Comparison of ENCODE assay signal across 10 cellular contexts in genomic region chr20:8144282-8145245, GRCh38. TPM values are rescaled to one million over a fixed set of nuclear protein-coding genes. Genes with fewer than 3 reads are reported as not detected.
A peak's percentile ranks its signal among the peaks of the same experiment; 100 is the strongest.
DNase-seq lines count a peak whose midpoint lies in the region; ATAC-seq and TF ChIP-seq lines count a peak whose summit lies in the region.
"Had no signal": no experiment of that assay in that cellular context is flagged by ENCODE, and none has a peak within 500 bp of the region (broad histone marks: within the 10 kb centered on the region; RNA-seq: fewer than 3 reads in every experiment).

No MANE protein-coding gene starts in this region.

- peaks cover 68% of the 10 kb centered on the region for H3K4me1 ChIP-seq in Loucy (ENCODE audit: insufficient read depth, low read length, poor library complexity, severe bottlenecking)
- H3K4me1 ChIP-seq: SJCRH30 had no signal

- no peaks in the 10 kb centered on the region for H3K27me3 ChIP-seq in Loucy (ENCODE audit: insufficient read depth, low read length, poor library complexity, severe bottlenecking)
- H3K27me3 ChIP-seq: SJCRH30 had no signal

- H3K4me3 ChIP-seq in Loucy (ENCODE audit: low read length, poor library complexity, severe bottlenecking) (peak overlapping the region; percentile 41), cardiac fibroblast (replicated peaks in 1 of 2; ENCODE audit: low read depth in 2 of 2, low read length in 2 of 2) (no peak overlapping the region)
- H3K4me3 ChIP-seq: SJCRH30 had no signal

- H2AFZ ChIP-seq in Loucy (ENCODE audit: low read length) = no peak overlapping the region

- H3K9ac ChIP-seq in Loucy (ENCODE audit: low read depth, low read length, poor library complexity, severe bottlenecking) = peak overlapping the region; percentile 54

- H3K4me1 Mint-ChIP-seq in T-helper 2 cell treated with Interferon-gamma antibody and Interleukin-4, amounts not matched to agents 5 μg/mL and 100 μg/mL, for 36 hours (ENCODE audit: low read depth) = peaks cover 5% of the 10 kb centered on the region

- 0 out of 2 replicates have a peak, but pooled peaks cover 6% of the 10 kb centered on the region for H3F3A ChIP-seq in Loucy (ENCODE audit: low read depth)

- ATAC-seq in HG03521 (IDR thresholded peaks at IDR 0.05; ENCODE audit: unreplicated experiment) = no peak

- no peaks in the 10 kb centered on the region for H3K9me2 ChIP-seq in Loucy (replicated peaks; ENCODE audit: low read depth, low read length)

- H3K9me3 Mint-ChIP-seq in T-helper 2 cell treated with Interferon-gamma antibody and Interleukin-4, amounts not matched to agents 5 μg/mL and 100 μg/mL, for 36 hours = no peaks in the 10 kb centered on the region

- no peaks in the 10 kb centered on the region for H3K36me3 Mint-ChIP-seq in T-helper 2 cell treated with Interferon-gamma antibody and Interleukin-4, amounts not matched to agents 5 μg/mL and 100 μg/mL, for 36 hours (ENCODE audit: low read depth)

- H3K9me3 ChIP-seq in Loucy (ENCODE audit: insufficient read depth, low read depth, low read length) = no peaks in the 10 kb centered on the region
- H3K9me3 ChIP-seq: SJCRH30 had no signal

- H3K4me3 Mint-ChIP-seq in T-helper 2 cell treated with Interferon-gamma antibody and Interleukin-4, amounts not matched to agents 5 μg/mL and 100 μg/mL, for 36 hours = no peak overlapping the region

- H3K4me2 ChIP-seq in Loucy (ENCODE audit: low read depth, low read length, poor library complexity, severe bottlenecking) = peak overlapping the region; percentile 67

- TF ChIP-seq CTCF in Loucy (conservative IDR thresholded peaks at IDR 0.05; ENCODE audit: low read length) = no peak
- no peak for TF ChIP-seq CTCF in cardiac fibroblast (IDR thresholded peaks at IDR 0.05; ENCODE audit: low read depth, low read length)

- no peaks in the 10 kb centered on the region for H3K36me3 ChIP-seq in Loucy (ENCODE audit: insufficient read depth, low read length)
- H3K36me3 ChIP-seq: SJCRH30 had no signal

- H4K20me1 ChIP-seq in Loucy (ENCODE audit: insufficient read depth, low read length, poor library complexity, severe bottlenecking) = no peaks in the 10 kb centered on the region

- peak; percentile 93 for DNase-seq in EL
- peak; percentile 80 to 92 for DNase-seq in cardiac fibroblast (ENCODE audit: low read depth in 2 of 2)
- DNase-seq in myocyte (ENCODE audit: low read depth) = peak; percentile 7
- DNase-seq in T-helper 2 cell treated with Interferon-gamma antibody and Interleukin-4, amounts not matched to agents 5 μg/mL and 100 μg/mL, for 36 hours (ENCODE audit: low spot score) = no peak
- DNase-seq in NCI-H2081 (lab: John Stamatoyannopoulos, UW) = no peak
- no peak for DNase-seq in SK-N-DZ (ENCODE audit: low spot score)
- DNase-seq: stimulated activated CD8-positive, alpha-beta memory T cell treated with anti-CD3 and anti-CD28 coated beads, Interleukin-4, amount 100 ng/mL, for 48 hours had no signal

- peaks cover 95% of the 10 kb centered on the region for H3K79me2 ChIP-seq in Loucy (ENCODE audit: insufficient read depth, low read length)

- no peak overlapping the region for H3K27ac Mint-ChIP-seq in T-helper 2 cell treated with Interferon-gamma antibody and Interleukin-4, amounts not matched to agents 5 μg/mL and 100 μg/mL, for 36 hours

- H3K27me3 Mint-ChIP-seq in T-helper 2 cell treated with Interferon-gamma antibody and Interleukin-4, amounts not matched to agents 5 μg/mL and 100 μg/mL, for 36 hours (ENCODE audit: low read depth) = peaks cover 5% of the 10 kb centered on the region

RNA-seq across cellular contexts. Expression of gene PLCB1, which starts 12.5 kb away (rescaled TPM):
- total RNA-seq in myocyte = 0.26 and 0.29 TPM in 2 replicates
- polyA plus RNA-seq in myocyte (2012) = not detected
- 23.8 and 25.3 TPM in 2 replicates for polyA plus RNA-seq in SK-N-DZ (2014; cell fraction: cytosol; rRNA removed)
- polyA plus RNA-seq in SK-N-DZ (2014; cell fraction: nucleus; rRNA removed) = 17.6 and 24.9 TPM in 2 replicates

Comparison
In these comparisons a context has a peak if more than half of its experiments do, and no peak if none do; other contexts are left out.
1. DNase-seq: peak in EL (single experiment), cardiac fibroblast (2 of 2) and myocyte (single experiment); none in T-helper 2 cell treated with Interferon-gamma antibody and Interleukin-4, amounts not matched to agents 5 μg/mL and 100 μg/mL, for 36 hours (single experiment), NCI-H2081 (0 of 2) and SK-N-DZ (single experiment).